ENCODE assay signal across 8 cellular contexts in the genomic region with DNA sequence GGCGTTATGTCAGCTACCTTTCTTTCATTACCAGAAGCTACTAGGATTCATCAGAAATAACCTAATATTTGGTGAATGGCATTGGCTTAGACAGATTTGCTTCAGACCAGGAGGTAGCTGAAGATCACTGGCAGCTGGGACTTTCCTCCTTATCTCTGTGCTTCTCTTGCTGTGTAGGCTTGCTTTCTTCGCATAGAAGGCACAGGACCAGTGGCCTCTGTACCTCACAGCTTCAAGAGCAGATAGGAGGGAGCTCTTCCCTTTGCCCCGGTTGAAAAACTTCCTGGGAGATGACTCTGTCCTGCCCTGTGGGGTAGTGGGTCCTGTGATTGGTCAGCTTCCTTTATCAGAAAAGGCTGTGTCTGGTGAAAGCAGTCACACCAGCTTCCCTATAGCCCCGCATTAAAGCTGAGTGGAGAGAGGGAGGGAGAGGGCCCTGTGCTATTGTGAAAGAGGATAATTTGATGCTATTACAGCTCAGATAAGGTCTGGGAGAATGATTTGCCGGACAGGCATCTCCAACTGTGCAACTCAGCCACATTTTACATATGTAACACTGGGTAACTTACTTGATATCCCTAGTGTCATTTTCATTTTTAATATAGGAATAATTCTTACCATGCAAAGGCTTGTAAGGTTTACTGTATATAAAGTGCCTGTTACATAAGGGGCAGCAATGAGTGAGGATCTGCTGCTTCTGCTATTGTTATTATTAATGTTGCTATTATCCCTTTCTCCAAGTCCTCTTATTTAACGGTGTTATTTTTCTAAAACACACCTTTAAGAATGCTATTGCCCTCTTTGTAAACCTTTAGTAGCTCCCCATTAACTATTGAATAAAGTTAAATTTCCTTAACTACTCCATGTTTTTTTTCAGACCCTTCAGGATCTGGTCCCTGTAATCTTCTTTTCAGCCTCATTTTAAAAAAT. TPM values are rescaled to one million over a fixed set of nuclear protein-coding genes. Genes with fewer than 3 reads are reported as not detected.
DNase-seq lines count a peak whose midpoint lies in the region; FAIRE-seq and TF ChIP-seq lines count a peak whose summit lies in the region.

No MANE protein-coding gene starts in this region.

- H3K4me1 Mint-ChIP-seq in progenitor cell of endocrine pancreas (ENCODE audit: low read depth) (peaks cover 37% of the 10 kb centered on the region), endothelial cell (ENCODE audit: unreplicated experiment) (peaks cover 10% of the 10 kb centered on the region)

- in situ Hi-C loops in G401 (cut with HindIII; ENCODE audit: low sequenced_read_pairs): no loop called here

- DNase-seq in G401 (ENCODE audit: low spot score): peak; percentile 29
- DNase-seq in NOMO-1 treated with dmso at 0.1 percent for 144 hours (lab: John Stamatoyannopoulos, UW; ENCODE audit: unreplicated experiment): peak; percentile 63
- peak; percentile 82 for DNase-seq in fibroblast of peridontal ligament (ENCODE audit: extremely low read depth)
- DNase-seq in progenitor cell of endocrine pancreas (ENCODE audit: low spot score, unreplicated experiment): no peak
- DNase-seq in NAMALWA (ENCODE audit: low spot score): no peak
- no peak for DNase-seq in endothelial cell (ENCODE audit: low spot score)
- DNase-seq in frontal cortex (ENCODE audit: low spot score in 2 of 2): no peak
- no peak for DNase-seq in activated CD8-positive, alpha-beta memory T cell treated with anti-CD3 and anti-CD28 coated beads, Interleukin-2, amount 50 U/mL, for 4 hours

- H3K27ac Mint-ChIP-seq in progenitor cell of endocrine pancreas (peak overlapping the region; percentile 8), endothelial cell (ENCODE audit: unreplicated experiment) (no peak overlapping the region)

- H3K27me3 Mint-ChIP-seq in progenitor cell of endocrine pancreas (no peaks in the 10 kb centered on the region), endothelial cell (ENCODE audit: unreplicated experiment) (peaks cover 1% of the 10 kb centered on the region)

- H3K9me3 Mint-ChIP-seq in progenitor cell of endocrine pancreas (ENCODE audit: low read depth): peaks cover 8% of the 10 kb centered on the region
- H3K9me3 Mint-ChIP-seq in endothelial cell (ENCODE audit: unreplicated experiment): no peaks in the 10 kb centered on the region

- H3K36me3 Mint-ChIP-seq in progenitor cell of endocrine pancreas (ENCODE audit: insufficient read depth) (peaks cover 8% of the 10 kb centered on the region), endothelial cell (ENCODE audit: low read depth, unreplicated experiment) (peaks cover 2% of the 10 kb centered on the region)

- TF ChIP-seq CTCF in progenitor cell of endocrine pancreas (IDR thresholded peaks at IDR 0.05; ENCODE audit: unreplicated experiment) (no peak), endothelial cell (IDR thresholded peaks at IDR 0.05; ENCODE audit: unreplicated experiment) (no peak)

- FAIRE-seq in frontal cortex (lab: Jason Lieb, UNC): no peak

- H3K4me3 Mint-ChIP-seq in progenitor cell of endocrine pancreas (ENCODE audit: low read depth) (no peak overlapping the region), endothelial cell (ENCODE audit: unreplicated experiment) (no peak overlapping the region)

RNA-seq across cellular contexts. Expression of gene OSBPL9, which starts 31.6 kb away (rescaled TPM):
- 115 and 174 TPM in 2 replicates for total RNA-seq in G401 (2014; rRNA removed; shearing (Covaris generic))
- total RNA-seq in progenitor cell of endocrine pancreas: 133 and 138 TPM in 2 replicates
- 91.2 TPM for total RNA-seq in endothelial cell (ENCODE audit: unreplicated experiment)
- 78.7 TPM for total RNA-seq in frontal cortex

Comparison
In these comparisons a context has a peak if more than half of its experiments do, and no peak if none do; other contexts are left out.
1. DNase-seq: peak in G401 (single experiment), NOMO-1 treated with dmso at 0.1 percent for 144 hours (single experiment) and fibroblast of peridontal ligament (single experiment); none in progenitor cell of endocrine pancreas (single experiment), NAMALWA (single experiment), endothelial cell (single experiment), frontal cortex (0 of 2) and activated CD8-positive, alpha-beta memory T cell treated with anti-CD3 and anti-CD28 coated beads, Interleukin-2, amount 50 U/mL, for 4 hours (single experiment).